Comparison of ENCODE assay signal across 8 cellular contexts in genomic region chr12:111313833-111314259, GRCh38. TPM values are rescaled to one million over a fixed set of nuclear protein-coding genes. Genes with fewer than 3 reads are reported as not detected.
DNase-seq lines count a peak whose midpoint lies in the region; ATAC-seq and TF ChIP-seq lines count a peak whose summit lies in the region.

No MANE protein-coding gene starts in this region.

- ATAC-seq in activated CD4-positive, alpha-beta T cell treated with anti-CD3 and anti-CD28 coated beads for 36 hours, result peak; percentile 77
- ATAC-seq in left lobe of liver, result peak; percentile 87
- ATAC-seq in GM18502 (IDR thresholded peaks at IDR 0.05; ENCODE audit: poor library complexity, unreplicated experiment), result no peak

- intact Hi-C loops in activated CD4-positive, alpha-beta T cell treated with anti-CD3 and anti-CD28 coated beads for 36 hours (cut with DNase I, micrococcal nuclease), result loop anchor here (1.0 to 5.0 kb wide), 5 partner anchors 46 to 419 kb away; no protein-coding TSS in a partner anchor

- peaks cover 9% of the 10 kb centered on the region for H3K4me1 Mint-ChIP-seq in activated CD4-positive, alpha-beta T cell treated with anti-CD3 and anti-CD28 coated beads for 36 hours

- CTCF ChIA-PET in activated CD4-positive, alpha-beta T cell treated with anti-CD3 and anti-CD28 coated beads for 36 hours (lab: Charles Lee), result interaction anchor here (1.0 kb wide), 1 partner anchor 14 kb away, joined by 4 read pairs; no protein-coding TSS in a partner anchor

- H3K4me3 Mint-ChIP-seq in activated CD4-positive, alpha-beta T cell treated with anti-CD3 and anti-CD28 coated beads for 36 hours, result no peak overlapping the region

- DNase-seq in SKM-1 treated with dmso at 0.1 percent for 144 hours (lab: John Stamatoyannopoulos, UW; ENCODE audit: unreplicated experiment), result peak; percentile 39
- DNase-seq in SKM-1 (lab: John Stamatoyannopoulos, UW; ENCODE audit: unreplicated experiment), result no peak
- peak; percentile 89 for DNase-seq in NCI-H2227 (lab: John Stamatoyannopoulos, UW; ENCODE audit: unreplicated experiment)
- DNase-seq in activated CD4-positive, alpha-beta T cell treated with anti-CD3 and anti-CD28 coated beads for 36 hours, result peak; percentile 85
- DNase-seq in choroid plexus epithelial cell (ENCODE audit: low read depth), result peak; percentile 78
- peak; percentile 71 for DNase-seq in left lobe of liver (ENCODE audit: low spot score)
- peak; percentile 78 for DNase-seq in stimulated activated CD4-positive, alpha-beta T cell treated with anti-CD3 and anti-CD28 coated beads, Interleukin-4, amount 100 ng/mL, for 24 hours

- TF ChIP-seq CTCF in choroid plexus epithelial cell (conservative IDR thresholded peaks at IDR 0.05; ENCODE audit: low read depth, low read length), result peak; percentile 96

- no peak overlapping the region for H3K4me3 ChIP-seq in choroid plexus epithelial cell (ENCODE audit: low read depth, low read length)

- peaks cover 4% of the 10 kb centered on the region for H3K27me3 Mint-ChIP-seq in activated CD4-positive, alpha-beta T cell treated with anti-CD3 and anti-CD28 coated beads for 36 hours

- no peak overlapping the region for H3K27ac Mint-ChIP-seq in activated CD4-positive, alpha-beta T cell treated with anti-CD3 and anti-CD28 coated beads for 36 hours

- no peaks in the 10 kb centered on the region for H3K36me3 Mint-ChIP-seq in activated CD4-positive, alpha-beta T cell treated with anti-CD3 and anti-CD28 coated beads for 36 hours (ENCODE audit: low read depth)

- POLR2A ChIA-PET in activated CD4-positive, alpha-beta T cell treated with anti-CD3 and anti-CD28 coated beads for 36 hours (lab: Charles Lee), result no interaction called here

- no peaks in the 10 kb centered on the region for H3K9me3 Mint-ChIP-seq in activated CD4-positive, alpha-beta T cell treated with anti-CD3 and anti-CD28 coated beads for 36 hours (ENCODE audit: low read depth)

RNA-seq across cellular contexts. Expression of gene PHETA1, which starts 55.0 kb away (rescaled TPM):
- total RNA-seq in activated CD4-positive, alpha-beta T cell treated with anti-CD3 and anti-CD28 coated beads for 36 hours, result 1 to 10 TPM; 1.3 to 1.5 TPM
- total RNA-seq in left lobe of liver, result 9.4 TPM
